30 cellular contexts compared by ENCODE assay signal in the genomic region with DNA sequence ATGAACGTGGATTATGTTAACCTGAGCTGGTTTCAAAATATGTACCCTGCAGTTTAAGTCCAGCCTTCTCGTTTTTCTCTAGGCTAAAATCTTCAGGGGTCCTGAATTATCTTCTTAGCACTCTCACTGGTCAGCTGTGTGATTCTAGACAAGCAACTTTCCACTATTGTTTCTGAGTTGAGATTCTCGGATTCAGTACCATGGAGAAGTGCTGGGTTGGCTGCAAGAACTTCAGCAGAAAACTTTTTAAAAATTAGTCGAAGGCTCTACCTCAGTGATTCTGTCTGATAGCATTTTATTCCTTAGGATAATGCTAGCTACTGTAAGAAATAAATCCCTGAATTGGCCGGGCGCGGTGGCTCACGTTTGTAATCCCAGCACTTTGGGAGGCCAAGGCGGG.
"Had no signal": no experiment of that assay in that cellular context is flagged by ENCODE, and none has a peak within 500 bp of the region (broad histone marks: within the 10 kb centered on the region; RNA-seq: fewer than 3 reads in every experiment).

No MANE protein-coding gene starts in this region.

- DNase-seq: activated B cell treated with CpG ODN at 0.5 μM for 24 hours; activated CD4-positive, alpha-beta T cell treated with anti-CD3 and anti-CD28 coated beads for 48 hours; activated CD4-positive, alpha-beta T cell treated with anti-CD3 and anti-CD28 coated beads, Interleukin-2, amount 50 U/mL, for 1 hour; activated CD4-positive, alpha-beta T cell treated with anti-CD3 and anti-CD28 coated beads, Interleukin-2, amount 50 U/mL, for 48 hours; activated CD8-positive, alpha-beta memory T cell treated with anti-CD3 and anti-CD28 coated beads for 24 hours; activated CD8-positive, alpha-beta T cell treated with anti-CD3 and anti-CD28 coated beads for 36 hours; activated effector memory CD4-positive, alpha-beta T cell treated with anti-CD3 and anti-CD28 coated beads, Interleukin-2, amount 50 U/mL, for 16 hours; activated naive CD4-positive, alpha-beta T cell; activated naive CD4-positive, alpha-beta T cell treated with anti-CD3 and anti-CD28 coated beads, Interleukin-2, amount 10 ng/mL, durations not matched to agents 7 days and 5 days; activated naive CD8-positive, alpha-beta T cell treated with anti-CD3 and anti-CD28 coated beads, Interleukin-2, amount 10 ng/mL, durations not matched to agents 7 days and 5 days; activated T-cell treated with anti-CD3 and anti-CD28 coated beads, Interleukin-2, amount 50 U/mL, for 1 hour; activated T-cell treated with anti-CD3 and anti-CD28 coated beads, Interleukin-2, amount 50 U/mL, for 48 hours; brain microvascular endothelial cell; dermis blood vessel endothelial cell; effector CD4-positive, alpha-beta T cell; effector memory CD8-positive, alpha-beta T cell; erythroblast; foreskin keratinocyte; heart right ventricle; T-helper 17 cell; T1000; WERI-Rb-1 had no signal

- H3K27ac ChIP-seq: ascending aorta, brain microvascular endothelial cell, coronary artery, esophagus muscularis mucosa, foreskin keratinocyte, gastroesophageal sphincter, heart right ventricle, hepatocyte, WERI-Rb-1 had no signal

- H3K79me2 ChIP-seq: hepatocyte had no signal

- H3K36me3 ChIP-seq: ascending aorta, brain microvascular endothelial cell, esophagus muscularis mucosa, gastroesophageal sphincter, heart right ventricle, WERI-Rb-1 had no signal

- H3K4me3 ChIP-seq: ascending aorta, coronary artery, esophagus muscularis mucosa, gastroesophageal sphincter, heart right ventricle, hepatocyte had no signal

- H3K9me3 ChIP-seq: ascending aorta, esophagus muscularis mucosa, gastroesophageal sphincter, heart right ventricle had no signal

- H3K4me2 ChIP-seq: hepatocyte had no signal

- ATAC-seq: activated CD4-positive, CD25-positive, alpha-beta regulatory T cell treated with anti-CD3 and anti-CD28 coated beads, Interleukin-2, amount 50 U/mL, for 24 hours; activated CD8-positive, alpha-beta T cell treated with anti-CD3 and anti-CD28 coated beads for 36 hours; activated naive CD4-positive, alpha-beta T cell treated with anti-CD3 and anti-CD28 coated beads, Interleukin-2, amount 50 U/mL, for 72 hours; effector memory CD8-positive, alpha-beta T cell; foreskin keratinocyte; gastroesophageal sphincter; heart right ventricle; T-helper 17 cell had no signal

- H3K27me3 ChIP-seq: ascending aorta, brain microvascular endothelial cell, esophagus muscularis mucosa, foreskin keratinocyte, gastroesophageal sphincter, heart right ventricle, hepatocyte had no signal

- H2AFZ ChIP-seq: hepatocyte had no signal

- H3K4me1 ChIP-seq: ascending aorta, esophagus muscularis mucosa, foreskin keratinocyte, gastroesophageal sphincter, heart right ventricle had no signal

- FAIRE-seq: bronchial epithelial cell had no signal
